Comparison of ENCODE assay signal across 1 cellular context in the genomic region with DNA sequence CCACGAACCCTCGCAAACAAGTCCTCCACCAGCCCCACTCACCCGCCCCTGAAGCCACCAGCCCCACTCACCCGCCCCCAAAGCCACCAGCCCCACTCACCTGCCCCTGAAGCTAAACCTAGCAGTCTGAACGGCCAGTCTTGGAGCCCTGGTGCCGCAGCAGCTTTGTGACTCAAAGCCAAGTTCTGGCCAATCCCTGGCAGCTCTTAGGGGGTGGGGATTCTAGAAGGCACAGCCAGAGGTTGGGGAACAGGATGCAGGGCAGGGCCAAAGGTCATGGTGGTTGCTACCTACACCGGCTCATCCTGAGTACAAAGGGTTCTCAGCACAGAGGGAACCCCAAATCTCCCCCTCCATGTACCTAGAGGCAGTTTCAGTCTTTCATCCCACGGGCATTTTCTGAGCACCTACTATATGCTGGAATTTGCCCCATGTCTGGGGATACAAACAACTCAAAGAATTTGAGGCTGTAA.
TF ChIP-seq lines count a peak whose summit lies in the region.

A gene with protein sequence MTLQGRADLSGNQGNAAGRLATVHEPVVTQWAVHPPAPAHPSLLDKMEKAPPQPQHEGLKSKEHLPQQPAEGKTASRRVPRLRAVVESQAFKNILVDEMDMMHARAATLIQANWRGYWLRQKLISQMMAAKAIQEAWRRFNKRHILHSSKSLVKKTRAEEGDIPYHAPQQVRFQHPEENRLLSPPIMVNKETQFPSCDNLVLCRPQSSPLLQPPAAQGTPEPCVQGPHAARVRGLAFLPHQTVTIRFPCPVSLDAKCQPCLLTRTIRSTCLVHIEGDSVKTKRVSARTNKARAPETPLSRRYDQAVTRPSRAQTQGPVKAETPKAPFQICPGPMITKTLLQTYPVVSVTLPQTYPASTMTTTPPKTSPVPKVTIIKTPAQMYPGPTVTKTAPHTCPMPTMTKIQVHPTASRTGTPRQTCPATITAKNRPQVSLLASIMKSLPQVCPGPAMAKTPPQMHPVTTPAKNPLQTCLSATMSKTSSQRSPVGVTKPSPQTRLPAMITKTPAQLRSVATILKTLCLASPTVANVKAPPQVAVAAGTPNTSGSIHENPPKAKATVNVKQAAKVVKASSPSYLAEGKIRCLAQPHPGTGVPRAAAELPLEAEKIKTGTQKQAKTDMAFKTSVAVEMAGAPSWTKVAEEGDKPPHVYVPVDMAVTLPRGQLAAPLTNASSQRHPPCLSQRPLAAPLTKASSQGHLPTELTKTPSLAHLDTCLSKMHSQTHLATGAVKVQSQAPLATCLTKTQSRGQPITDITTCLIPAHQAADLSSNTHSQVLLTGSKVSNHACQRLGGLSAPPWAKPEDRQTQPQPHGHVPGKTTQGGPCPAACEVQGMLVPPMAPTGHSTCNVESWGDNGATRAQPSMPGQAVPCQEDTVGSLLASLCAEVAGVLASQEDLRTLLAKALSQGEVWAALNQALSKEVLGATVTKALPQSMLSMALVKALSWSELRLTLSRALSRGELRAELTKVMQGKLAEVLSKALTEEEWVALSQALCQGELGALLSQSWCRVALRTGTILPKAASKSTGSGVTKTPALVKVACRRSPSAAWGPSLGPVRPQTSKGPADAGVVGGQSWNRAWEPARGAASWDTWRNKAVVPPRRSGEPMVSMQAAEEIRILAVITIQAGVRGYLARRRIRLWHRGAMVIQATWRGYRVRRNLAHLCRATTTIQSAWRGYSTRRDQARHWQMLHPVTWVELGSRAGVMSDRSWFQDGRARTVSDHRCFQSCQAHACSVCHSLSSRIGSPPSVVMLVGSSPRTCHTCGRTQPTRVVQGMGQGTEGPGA (N-terminal part only) (minus strand): TSS at position 150 of the 473 bp plus-strand sequence. CDS start 4,974 bp downstream, outside the sequence.

TF ChIP-seq in IMR-90, 13 proteins besides CTCF, POLR2A, EP300 and RAD21 (continued from another document):
- TF ChIP-seq NFE2L2 (IDR thresholded peaks at IDR 0.05; ENCODE audit: low read depth, low read length) (no peak), SMC3 (IDR thresholded peaks at IDR 0.05; ENCODE audit: low read depth, low read length) (no peak), MXI1 (IDR thresholded peaks at IDR 0.05; ENCODE audit: borderline replicate concordance, low read depth, low read length) (no peak), CEBPB (IDR thresholded peaks at IDR 0.05; ENCODE audit: low read depth, low read length) (no peak)
